Comparison of ENCODE assay signal across 12 cellular contexts in genomic region chr21:43825936-43826622, GRCh38. TPM values are rescaled to one million over a fixed set of nuclear protein-coding genes. Genes with fewer than 3 reads are reported as not detected.
DNase-seq lines count a peak whose midpoint lies in the region; ATAC-seq, FAIRE-seq and TF ChIP-seq lines count a peak whose summit lies in the region.
"Had no signal": no experiment of that assay in that cellular context is flagged by ENCODE, and none has a peak within 500 bp of the region (broad histone marks: within the 10 kb centered on the region; RNA-seq: fewer than 3 reads in every experiment).

No MANE protein-coding gene starts in this region.

- no peak overlapping the region for H2AFZ ChIP-seq in osteoblast (ENCODE audit: low read length)

- H3K4me1 ChIP-seq in osteoblast (ENCODE audit: insufficient read depth, low read length): peaks cover 9% of the 10 kb centered on the region
- H3K4me1 ChIP-seq in small intestine (ENCODE audit: control insufficient read depth in 2 of 2, insufficient read depth in 1 of 2, low read depth in 1 of 2, low read length in 1 of 2): no peaks in the 10 kb centered on the region

- H3K4me3 ChIP-seq in osteoblast (ENCODE audit: insufficient read depth, low read length) (no peak overlapping the region), small intestine (ENCODE audit: low read depth in 1 of 2, low read length in 2 of 2) (no peak overlapping the region)
- H3K4me3 ChIP-seq: esophagus squamous epithelium had no signal

- peaks cover 19% of the 10 kb centered on the region for H3K27me3 Mint-ChIP-seq in dendritic cell treated with granulocyte-macrophage colony-stimulating factor and Interleukin-4, amounts not matched to agents 40 ng/mL and 50 ng/mL, for 4 days

- H3K27me3 ChIP-seq in osteoblast (ENCODE audit: insufficient read depth, low read length) (peaks cover 9% of the 10 kb centered on the region), small intestine (ENCODE audit: control insufficient read depth in 2 of 2, insufficient read depth in 2 of 2, low read length in 2 of 2) (peaks cover 0 to 3% of the 10 kb centered on the region in 2 donors)

- H3K27ac ChIP-seq in osteoblast (ENCODE audit: low read depth, low read length) (no peak overlapping the region), small intestine (ENCODE audit: low read depth in 1 of 2, low read length in 1 of 2) (no peak overlapping the region)

- H3K27ac Mint-ChIP-seq in dendritic cell treated with granulocyte-macrophage colony-stimulating factor and Interleukin-4, amounts not matched to agents 40 ng/mL and 50 ng/mL, for 4 days: peak overlapping the region; percentile 6

- no peaks in the 10 kb centered on the region for H3K79me2 ChIP-seq in osteoblast (ENCODE audit: insufficient read depth, low read length)

- DNase-seq in DMS 273 (lab: John Stamatoyannopoulos, UW; ENCODE audit: unreplicated experiment) (peak; percentile 58), NCI-H2107 treated with DMSO at 0.1 percent for 48 hours (lab: John Stamatoyannopoulos, UW; ENCODE audit: unreplicated experiment) (peak; percentile 89), osteoblast (ENCODE audit: insufficient read length, low spot score, missing footprints) (peak; percentile 73), NCI-H1048 (lab: John Stamatoyannopoulos, UW) (no peak), small intestine (no peak), occipital lobe (lab: John Stamatoyannopoulos, UW) (no peak)
- DNase-seq: activated naive CD4-positive, alpha-beta T cell; esophagus squamous epithelium; NCI-H1092 treated with DMSO at 0.1 percent for 48 hours; T1000 had no signal

- intact Hi-C loops in dendritic cell treated with granulocyte-macrophage colony-stimulating factor and Interleukin-4, amounts not matched to agents 40 ng/mL and 50 ng/mL, for 4 days (cut with micrococcal nuclease): no loop called here

- H3K4me1 Mint-ChIP-seq in dendritic cell treated with granulocyte-macrophage colony-stimulating factor and Interleukin-4, amounts not matched to agents 40 ng/mL and 50 ng/mL, for 4 days (ENCODE audit: low read depth): peaks cover 65% of the 10 kb centered on the region

- no peak overlapping the region for H3K4me2 ChIP-seq in osteoblast (ENCODE audit: insufficient read depth, low read length)

- no peak for ATAC-seq in HG03025 (IDR thresholded peaks at IDR 0.05; ENCODE audit: low FRiP score, unreplicated experiment)

- no peaks in the 10 kb centered on the region for H3K36me3 Mint-ChIP-seq in dendritic cell treated with granulocyte-macrophage colony-stimulating factor and Interleukin-4, amounts not matched to agents 40 ng/mL and 50 ng/mL, for 4 days (ENCODE audit: low read depth)

- H3K9me3 ChIP-seq in osteoblast (ENCODE audit: low read depth, low read length) (no peaks in the 10 kb centered on the region), small intestine (ENCODE audit: control insufficient read depth, low read depth) (no peaks in the 10 kb centered on the region)
- H3K9me3 ChIP-seq: esophagus squamous epithelium had no signal

- H4K20me1 ChIP-seq in osteoblast (ENCODE audit: insufficient read depth, low read length): no peaks in the 10 kb centered on the region

- H3K4me3 Mint-ChIP-seq in dendritic cell treated with granulocyte-macrophage colony-stimulating factor and Interleukin-4, amounts not matched to agents 40 ng/mL and 50 ng/mL, for 4 days: no peak overlapping the region

- H3K9me3 Mint-ChIP-seq in dendritic cell treated with granulocyte-macrophage colony-stimulating factor and Interleukin-4, amounts not matched to agents 40 ng/mL and 50 ng/mL, for 4 days: no peaks in the 10 kb centered on the region

- 20 to 51% (median 41%) methylated on average over 25 to 31 of the region's 31 CpGs for WGBS in small intestine, 3 donors

- peak; percentile 28 for TF ChIP-seq CTCF in osteoblast (IDR thresholded peaks at IDR 0.05; ENCODE audit: extremely low read depth, low read depth, low read length)

- H3K36me3 ChIP-seq in osteoblast (ENCODE audit: insufficient read depth, low read length) (no peaks in the 10 kb centered on the region), small intestine (ENCODE audit: control insufficient read depth in 2 of 2, insufficient read depth in 2 of 2, low read length in 2 of 2) (no peaks in the 10 kb centered on the region)
- H3K36me3 ChIP-seq: esophagus squamous epithelium had no signal

- no peak for FAIRE-seq in small intestine (lab: Jason Lieb, UNC)

RNA-seq across cellular contexts. Expression of gene RRP1, which starts 36.7 kb away (rescaled TPM):
- total RNA-seq in osteoblast: 16.5 and 18.5 TPM in 2 replicates
- 10 to 100 TPM in 2 of 3 donors, 1 to 10 TPM in 1; 7.2 to 14.8 (median 10.3) TPM for polyA plus RNA-seq in small intestine
- 14.0 TPM for total RNA-seq in occipital lobe

RNA-seq across cellular contexts. Expression of gene AGPAT3, which starts 38.9 kb away (rescaled TPM):
- total RNA-seq in osteoblast (37.4 and 47.4 TPM in 2 replicates), occipital lobe (34.9 TPM)
- polyA plus RNA-seq in small intestine: 10 to 100 TPM; 21.3 to 43.9 (median 41.6) TPM

RNA-seq across cellular contexts. Expression of gene CSTB, which starts 50.0 kb away (rescaled TPM):
- 14.8 and 18.3 TPM in 2 replicates for total RNA-seq in osteoblast
- polyA plus RNA-seq in small intestine: 100 to 1,000 TPM in 1 of 3 donors, 10 to 100 TPM in 2; 49.5 to 109 (median 73.5) TPM
- total RNA-seq in occipital lobe: 7.5 TPM

Comparison
In these comparisons a context has a peak if more than half of its experiments do, and no peak if none do; other contexts are left out.
1. DNase-seq: peak in DMS 273 (single experiment), NCI-H2107 treated with DMSO at 0.1 percent for 48 hours (single experiment) and osteoblast (single experiment); none in NCI-H1048 (single experiment), small intestine (single experiment) and occipital lobe (single experiment).